ENCODE assay signal across 1 cellular context in genomic region chr20:504632-505075, GRCh38.
TF ChIP-seq lines count a peak whose summit lies in the region.

No MANE protein-coding gene starts in this region.

TF ChIP-seq in HepG2, 621 proteins besides CTCF, POLR2A, EP300 and RAD21 (continued from another document and continues in another):
- TF ChIP-seq ZBTB44 (CRISPR knock-in tag; IDR thresholded peaks at IDR 0.05) (no peak), ZSCAN31 (CRISPR knock-in tag; IDR thresholded peaks at IDR 0.05; ENCODE audit: low read depth) (0 out of 2 replicates have a peak, but pooled peaks have one; percentile 44), ZMYM2 (CRISPR knock-in tag; IDR thresholded peaks at IDR 0.05) (no peak), ZNF276 (CRISPR knock-in tag; IDR thresholded peaks at IDR 0.05; ENCODE audit: low read depth) (no peak), NFE2L2 (IDR thresholded peaks at IDR 0.05; ENCODE audit: low read length) (no peak), THAP9 (CRISPR knock-in tag; IDR thresholded peaks at IDR 0.05; ENCODE audit: borderline replicate concordance) (no peak), HNRNPLL (IDR thresholded peaks at IDR 0.05; ENCODE audit: low read depth, low read length, poor library complexity, severe bottlenecking) (no peak), ZNF343 (CRISPR knock-in tag; IDR thresholded peaks at IDR 0.05) (no peak), ZNF383 (CRISPR knock-in tag; IDR thresholded peaks at IDR 0.05; ENCODE audit: borderline replicate concordance) (no peak), NFAT5 (CRISPR knock-in tag; IDR thresholded peaks at IDR 0.05) (no peak), PAX8 (CRISPR knock-in tag; IDR thresholded peaks at IDR 0.05; ENCODE audit: borderline replicate concordance) (no peak), ZEB1 (IDR thresholded peaks at IDR 0.05; ENCODE audit: insufficient replicate concordance, low read depth) (no peak), CCAR2 (optimal IDR thresholded peaks at IDR 0.05; ENCODE audit: low read depth, low read length) (no peak), JUNB (CRISPR knock-in tag; IDR thresholded peaks at IDR 0.05; ENCODE audit: borderline replicate concordance) (no peak), GFI1 (CRISPR knock-in tag; IDR thresholded peaks at IDR 0.05; ENCODE audit: borderline replicate concordance) (peak; percentile 66; the same call in 1 of the 2 replicates), HHEX (CRISPR knock-in tag; IDR thresholded peaks at IDR 0.05) (no peak), ZNF326 (CRISPR knock-in tag; IDR thresholded peaks at IDR 0.05; ENCODE audit: borderline replicate concordance) (no peak), ZNF142 (CRISPR knock-in tag; IDR thresholded peaks at IDR 0.05) (no peak), EZH2 (conservative IDR thresholded peaks at IDR 0.05; ENCODE audit: low read depth, low read length) (no peak), BRF2 (CRISPR knock-in tag; IDR thresholded peaks at IDR 0.05) (no peak), POLR2G (IDR thresholded peaks at IDR 0.05; ENCODE audit: low read depth, low read length) (no peak), SIN3A (IDR thresholded peaks at IDR 0.05; ENCODE audit: borderline replicate concordance, low read depth, low read length) (no peak), ZNF33A (CRISPR knock-in tag; IDR thresholded peaks at IDR 0.05; ENCODE audit: borderline replicate concordance) (no peak)
- TF ChIP-seq, protein P1, sequence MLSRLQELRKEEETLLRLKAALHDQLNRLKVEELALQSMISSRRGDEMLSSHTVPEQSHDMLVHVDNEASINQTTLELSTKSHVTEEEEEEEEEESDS (CRISPR knock-in tag; IDR thresholded peaks at IDR 0.05; ENCODE audit: borderline replicate concordance) = no peak
- TF ChIP-seq, protein P2, sequence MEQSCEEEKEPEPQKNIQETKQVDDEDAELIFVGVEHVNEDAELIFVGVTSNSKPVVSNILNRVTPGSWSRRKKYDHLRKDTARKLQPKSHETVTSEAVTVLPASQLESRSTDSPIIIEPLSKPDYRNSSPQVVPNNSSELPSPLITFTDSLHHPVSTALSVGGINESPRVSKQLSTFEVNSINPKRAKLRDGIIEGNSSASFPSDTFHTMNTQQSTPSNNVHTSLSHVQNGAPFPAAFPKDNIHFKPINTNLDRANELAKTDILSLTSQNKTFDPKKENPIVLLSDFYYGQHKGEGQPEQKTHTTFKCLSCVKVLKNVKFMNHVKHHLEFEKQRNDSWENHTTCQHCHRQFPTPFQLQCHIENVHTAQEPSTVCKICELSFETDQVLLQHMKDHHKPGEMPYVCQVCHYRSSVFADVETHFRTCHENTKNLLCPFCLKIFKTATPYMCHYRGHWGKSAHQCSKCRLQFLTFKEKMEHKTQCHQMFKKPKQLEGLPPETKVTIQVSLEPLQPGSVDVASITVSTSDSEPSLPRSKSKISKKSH (CRISPR knock-in tag; IDR thresholded peaks at IDR 0.05; ENCODE audit: borderline replicate concordance) = no peak
- TF ChIP-seq, protein P3, sequence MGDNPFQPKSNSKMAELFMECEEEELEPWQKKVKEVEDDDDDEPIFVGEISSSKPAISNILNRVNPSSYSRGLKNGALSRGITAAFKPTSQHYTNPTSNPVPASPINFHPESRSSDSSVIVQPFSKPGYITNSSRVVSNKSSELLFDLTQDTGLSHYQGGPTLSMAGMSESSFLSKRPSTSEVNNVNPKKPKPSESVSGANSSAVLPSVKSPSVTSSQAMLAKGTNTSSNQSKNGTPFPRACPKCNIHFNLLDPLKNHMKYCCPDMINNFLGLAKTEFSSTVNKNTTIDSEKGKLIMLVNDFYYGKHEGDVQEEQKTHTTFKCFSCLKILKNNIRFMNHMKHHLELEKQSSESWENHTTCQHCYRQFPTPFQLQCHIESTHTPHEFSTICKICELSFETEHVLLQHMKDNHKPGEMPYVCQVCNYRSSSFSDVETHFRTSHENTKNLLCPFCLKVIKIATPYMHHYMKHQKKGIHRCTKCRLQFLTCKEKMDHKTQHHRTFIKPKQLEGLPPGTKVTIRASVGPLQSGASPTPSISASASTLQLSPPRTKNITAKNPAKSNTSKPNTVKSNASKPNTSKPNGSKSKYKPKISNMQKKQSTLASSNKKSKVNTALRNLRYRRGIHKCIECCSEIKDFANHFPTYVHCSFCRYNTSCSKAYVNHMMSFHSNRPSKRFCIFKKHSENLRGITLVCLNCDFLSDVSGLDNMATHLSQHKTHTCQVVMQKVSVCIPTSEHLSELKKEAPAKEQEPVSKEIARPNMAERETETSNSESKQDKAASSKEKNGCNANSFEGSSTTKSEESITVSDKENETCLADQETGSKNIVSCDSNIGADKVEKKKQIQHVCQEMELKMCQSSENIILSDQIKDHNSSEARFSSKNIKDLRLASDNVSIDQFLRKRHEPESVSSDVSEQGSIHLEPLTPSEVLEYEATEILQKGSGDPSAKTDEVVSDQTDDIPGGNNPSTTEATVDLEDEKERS (CRISPR knock-in tag; IDR thresholded peaks at IDR 0.05) = no peak
